Comparison of ENCODE assay signal across 28 cellular contexts in genomic region chr1:115229016-115229415, GRCh38.
A peak's percentile ranks its signal among the peaks of the same experiment; 100 is the strongest.
DNase-seq lines count a peak whose midpoint lies in the region; ATAC-seq and TF ChIP-seq lines count a peak whose summit lies in the region.
"Had no signal": no experiment of that assay in that cellular context is flagged by ENCODE, and none has a peak within 500 bp of the region (broad histone marks: within the 10 kb centered on the region; RNA-seq: fewer than 3 reads in every experiment).

No MANE protein-coding gene starts in this region.

- no peak for ATAC-seq in GM19397 (IDR thresholded peaks at IDR 0.05; ENCODE audit: unreplicated experiment)
- ATAC-seq in HG02642 (IDR thresholded peaks at IDR 0.05; ENCODE audit: poor library complexity, unreplicated experiment) = no peak
- ATAC-seq: activated CD8-positive, alpha-beta memory T cell treated with anti-CD3 and anti-CD28 coated beads, Interleukin-2, amount 10 ng/mL, durations not matched to agents 7 days and 5 days; gastrocnemius medialis; psoas muscle; SK-N-SH treated with all-trans-retinoic acid at 6 μM for 48 hours had no signal

- TF ChIP-seq CTCF in RWPE1 (conservative IDR thresholded peaks at IDR 0.05; ENCODE audit: low read depth) = no peak
- no peak for TF ChIP-seq CTCF in sigmoid colon (IDR thresholded peaks at IDR 0.05)

- intact Hi-C loops in sigmoid colon (cut with DNase I) = no loop called here

- H3K27ac ChIP-seq in RWPE1 = no peak overlapping the region
- no peak overlapping the region for H3K27ac ChIP-seq in sigmoid colon
- H3K27ac ChIP-seq: coronary artery, esophagus squamous epithelium, gastrocnemius medialis, neutrophil, psoas muscle, upper lobe of left lung had no signal

- H3K4me3 ChIP-seq in sigmoid colon = no peak overlapping the region
- H3K4me3 ChIP-seq: coronary artery, esophagus squamous epithelium, gastrocnemius medialis, HAP-1, psoas muscle, upper lobe of left lung had no signal

- H3K27me3 ChIP-seq in sigmoid colon = no peaks in the 10 kb centered on the region
- H3K27me3 ChIP-seq: BE2C, esophagus squamous epithelium, gastrocnemius medialis, neutrophil, upper lobe of left lung had no signal

- POLR2A ChIA-PET in RWPE1 (lab: Yijun Ruan, JAX; ENCODE audit: low non-redundant PET) = no interaction called here

- 13 to 66% methylated on average over 1 of the region's 1 CpG for WGBS in sigmoid colon, 2 donors

- TF ChIP-seq POLR2A in sigmoid colon (IDR thresholded peaks at IDR 0.05) = no peak

- no peaks in the 10 kb centered on the region for H3K9me3 ChIP-seq in sigmoid colon
- H3K9me3 ChIP-seq: BE2C, esophagus squamous epithelium, gastrocnemius medialis, HAP-1, neutrophil, psoas muscle, upper lobe of left lung had no signal

- TF ChIP-seq EP300 in sigmoid colon (IDR thresholded peaks at IDR 0.05) = no peak

- H3K36me3 ChIP-seq in sigmoid colon = no peaks in the 10 kb centered on the region
- H3K36me3 ChIP-seq: BE2C, esophagus squamous epithelium, gastrocnemius medialis, HAP-1, neutrophil, upper lobe of left lung had no signal

- CTCF ChIA-PET in RWPE1 (lab: Yijun Ruan, JAX) = no interaction called here

- DNase-seq in ACHN (peak; percentile 32), LoVo (ENCODE audit: low spot score) (peak; percentile 7), RWPE1 (ENCODE audit: low spot score) (peak; percentile 31), kidney glomerular epithelial cell (lab: John Stamatoyannopoulos, UW) (peak; percentile 17), HUDEP-2 (lab: John Stamatoyannopoulos, UW; ENCODE audit: unreplicated experiment in 76 of 76) (no peak), sigmoid colon (no peak)
- DNase-seq: activated CD4-positive, alpha-beta T cell treated with anti-CD3 and anti-CD28 coated beads, Interleukin-2, amount 10 ng/mL, durations not matched to agents 7 days and 5 days; activated CD8-positive, alpha-beta memory T cell treated with anti-CD3 and anti-CD28 coated beads, Interleukin-2, amount 10 ng/mL, durations not matched to agents 7 days and 5 days; activated naive CD4-positive, alpha-beta T cell treated with anti-CD3 and anti-CD28 coated beads for 36 hours; amniotic stem cell; BE2C; esophagus squamous epithelium; gastrocnemius medialis; NCI-H146; NCI-H2171 treated with DMSO at 0.1 percent for 48 hours; NCI-H524; psoas muscle; RPMI8226; stimulated activated CD4-positive, alpha-beta T cell treated with anti-CD3 and anti-CD28 coated beads, Interleukin-1b, Interleukin-23, amount 100 ng/mL, for 48 hours; substantia nigra; T-helper 9 cell; upper lobe of left lung had no signal

- H3K4me1 ChIP-seq in sigmoid colon = peaks cover 0 to 19% (median 7%) of the 10 kb centered on the region in 4 donors
- H3K4me1 ChIP-seq: BE2C, gastrocnemius medialis, HAP-1, psoas muscle, upper lobe of left lung had no signal

- in situ Hi-C loops in ACHN (cut with HindIII; ENCODE audit: low pct_ligation_motif_present, low pct_unique_long_range_greater_than_20kb, low sequenced_read_pairs) = no loop called here

Comparison
In these comparisons a context has a peak if more than half of its experiments do, and no peak if none do; other contexts are left out.
1. DNase-seq: peak in ACHN (single experiment), LoVo (single experiment), RWPE1 (single experiment) and kidney glomerular epithelial cell (single experiment); none in HUDEP-2 (0 of 76) and sigmoid colon (single experiment).